17 cellular contexts compared by ENCODE assay signal in the genomic region with DNA sequence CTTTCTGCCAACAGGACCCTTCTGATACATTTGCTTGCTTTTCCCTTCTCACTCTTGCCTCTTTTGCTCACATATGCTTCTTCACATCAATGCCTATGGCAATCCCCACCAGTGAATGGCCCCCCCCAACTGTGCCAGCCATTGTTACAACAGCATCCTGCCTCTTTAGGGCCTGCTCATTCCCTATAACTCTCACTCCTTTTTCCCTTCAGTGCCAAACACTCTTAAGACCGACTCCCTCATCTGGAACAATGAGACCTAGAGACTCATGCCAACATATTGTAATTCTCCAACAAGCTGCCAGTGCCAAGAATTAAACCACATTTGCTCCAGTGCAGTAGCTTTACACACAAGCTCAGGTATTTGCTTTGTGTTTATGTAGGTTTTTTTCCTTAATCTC.
DNase-seq lines count a peak whose midpoint lies in the region; ATAC-seq, FAIRE-seq and TF ChIP-seq lines count a peak whose summit lies in the region.
"Had no signal": no experiment of that assay in that cellular context is flagged by ENCODE, and none has a peak within 500 bp of the region (broad histone marks: within the 10 kb centered on the region; RNA-seq: fewer than 3 reads in every experiment).

No MANE protein-coding gene starts in this region.

- H3K27ac Mint-ChIP-seq in GM23338 (peak overlapping the region; percentile 42; the same call in 1 of the 2 replicates), astrocyte (ENCODE audit: unreplicated experiment) (no peak overlapping the region)
- H3K27ac Mint-ChIP-seq in CD8-positive, alpha-beta T cell = no peak overlapping the region
- H3K27ac Mint-ChIP-seq: stimulated activated naive CD8-positive, alpha-beta T cell treated with anti-CD3 and anti-CD28 coated beads, Interleukin-15, amount 100 ng/mL, for 72 hours had no signal

- H4K20me1 ChIP-seq in GM23338 (replicated peaks; ENCODE audit: insufficient read depth) = no peaks in the 10 kb centered on the region
- no peaks in the 10 kb centered on the region for H4K20me1 ChIP-seq in astrocyte (ENCODE audit: insufficient read depth, low read length)

- no peak for FAIRE-seq in astrocyte (lab: Jason Lieb, UNC)
- FAIRE-seq: GM12892 had no signal

- H3K4me3 Mint-ChIP-seq in GM23338 (no peak overlapping the region), astrocyte (ENCODE audit: unreplicated experiment) (no peak overlapping the region)
- no peak overlapping the region for H3K4me3 Mint-ChIP-seq in CD8-positive, alpha-beta T cell
- H3K4me3 Mint-ChIP-seq: stimulated activated naive CD8-positive, alpha-beta T cell treated with anti-CD3 and anti-CD28 coated beads, Interleukin-15, amount 100 ng/mL, for 72 hours had no signal

- H3K27me3 Mint-ChIP-seq in GM23338 (ENCODE audit: insufficient read depth, low read depth, poor library complexity) = no peaks in the 10 kb centered on the region
- H3K27me3 Mint-ChIP-seq in astrocyte (ENCODE audit: low read depth, unreplicated experiment) = no peaks in the 10 kb centered on the region
- H3K27me3 Mint-ChIP-seq in CD8-positive, alpha-beta T cell (ENCODE audit: low read depth) = no peaks in the 10 kb centered on the region
- H3K27me3 Mint-ChIP-seq: stimulated activated naive CD8-positive, alpha-beta T cell treated with anti-CD3 and anti-CD28 coated beads, Interleukin-15, amount 100 ng/mL, for 72 hours had no signal

- H2AFZ ChIP-seq in GM23338 (no peak overlapping the region), astrocyte (ENCODE audit: low read depth, low read length) (no peak overlapping the region)
- H2AFZ ChIP-seq: PC-9 had no signal

- H3K9me3 Mint-ChIP-seq in GM23338 = no peaks in the 10 kb centered on the region
- H3K9me3 Mint-ChIP-seq in astrocyte (ENCODE audit: unreplicated experiment) = no peaks in the 10 kb centered on the region
- peaks cover 2% of the 10 kb centered on the region for H3K9me3 Mint-ChIP-seq in CD8-positive, alpha-beta T cell
- H3K9me3 Mint-ChIP-seq: stimulated activated naive CD8-positive, alpha-beta T cell treated with anti-CD3 and anti-CD28 coated beads, Interleukin-15, amount 100 ng/mL, for 72 hours had no signal

- CTCF ChIA-PET in RWPE1 (lab: Yijun Ruan, JAX) = no interaction called here
- CTCF ChIA-PET in CD8-positive, alpha-beta T cell (lab: Charles Lee) = no interaction called here

- no peak overlapping the region for H3K27ac ChIP-seq in GM23338 (ENCODE audit: low read depth)
- H3K27ac ChIP-seq in astrocyte (ENCODE audit: low read depth, low read length) = no peak overlapping the region
- H3K27ac ChIP-seq in RWPE1 = no peak overlapping the region
- no peak overlapping the region for H3K27ac ChIP-seq in CD8-positive, alpha-beta T cell (ENCODE audit: low read depth, low read length)
- H3K27ac ChIP-seq: coronary artery, epithelial cell of prostate, PC-9 had no signal

- no peaks in the 10 kb centered on the region for H3K36me3 Mint-ChIP-seq in GM23338 (ENCODE audit: low read depth)
- no peaks in the 10 kb centered on the region for H3K36me3 Mint-ChIP-seq in astrocyte (ENCODE audit: low read depth, unreplicated experiment)
- H3K36me3 Mint-ChIP-seq in CD8-positive, alpha-beta T cell = no peaks in the 10 kb centered on the region

- intact Hi-C loops in CD8-positive, alpha-beta T cell (cut with DNase I, micrococcal nuclease) = no loop called here

- H3K4me3 ChIP-seq in GM23338 (no peak overlapping the region), astrocyte (ENCODE audit: insufficient read depth, low read depth, low read length) (no peak overlapping the region)
- no peak overlapping the region for H3K4me3 ChIP-seq in CD8-positive, alpha-beta T cell (ENCODE audit: low read depth, low read length)
- H3K4me3 ChIP-seq: coronary artery, PC-9 had no signal

- no peaks in the 10 kb centered on the region for H3K9me3 ChIP-seq in astrocyte (ENCODE audit: insufficient read depth, low read depth, low read length)
- H3K9me3 ChIP-seq in CD8-positive, alpha-beta T cell (ENCODE audit: low read length) = no peaks in the 10 kb centered on the region

- H3K4me1 ChIP-seq in GM23338 (ENCODE audit: insufficient read depth) = peaks cover 39% of the 10 kb centered on the region
- no peaks in the 10 kb centered on the region for H3K4me1 ChIP-seq in astrocyte (ENCODE audit: insufficient read depth, low read length)
- no peaks in the 10 kb centered on the region for H3K4me1 ChIP-seq in CD8-positive, alpha-beta T cell (ENCODE audit: insufficient read depth, low read length)

- H3K27me3 ChIP-seq in GM23338 (ENCODE audit: insufficient read depth) (no peaks in the 10 kb centered on the region), astrocyte (ENCODE audit: insufficient read depth, low read length) (no peaks in the 10 kb centered on the region)
- H3K27me3 ChIP-seq in CD8-positive, alpha-beta T cell (ENCODE audit: insufficient read depth, low read length) = no peaks in the 10 kb centered on the region

- peak; percentile 80 for ATAC-seq in GM23338
- no peak for ATAC-seq in GM18498 (IDR thresholded peaks at IDR 0.05; ENCODE audit: unreplicated experiment)
- no peak for ATAC-seq in CD8-positive, alpha-beta T cell
- ATAC-seq: SK-N-SH treated with all-trans-retinoic acid at 6 μM for 48 hours; stimulated activated naive CD8-positive, alpha-beta T cell treated with anti-CD3 and anti-CD28 coated beads, Interleukin-15, amount 100 ng/mL, for 72 hours had no signal

- H3K36me3 ChIP-seq in GM23338 (ENCODE audit: insufficient read depth) (no peaks in the 10 kb centered on the region), astrocyte (ENCODE audit: insufficient read depth, low read length) (no peaks in the 10 kb centered on the region)
- H3K36me3 ChIP-seq in CD8-positive, alpha-beta T cell (ENCODE audit: insufficient read depth, low read length) = no peaks in the 10 kb centered on the region

- TF ChIP-seq CTCF in GM23338 (conservative IDR thresholded peaks at IDR 0.05; ENCODE audit: low read depth in 2 of 2) (no peak), astrocyte (IDR thresholded peaks at IDR 0.05; ENCODE audit: insufficient read depth, low read depth, low read length) (no peak), RWPE1 (conservative IDR thresholded peaks at IDR 0.05; ENCODE audit: low read depth) (no peak)
- TF ChIP-seq CTCF in CD8-positive, alpha-beta T cell (IDR thresholded peaks at IDR 0.05) = no peak

- no peaks in the 10 kb centered on the region for H3K9me2 ChIP-seq in GM23338 (ENCODE audit: insufficient read depth)

- H3K9ac ChIP-seq in astrocyte (ENCODE audit: low read length) = no peak overlapping the region

- 0 out of 2 replicates have a peak overlapping the region, but pooled peaks have one; percentile 16 for H3K4me2 ChIP-seq in GM23338
- H3K4me2 ChIP-seq in astrocyte (ENCODE audit: low read length) = no peak overlapping the region
- H3K4me2 ChIP-seq: PC-9 had no signal

- peak; percentile 60 for DNase-seq in GM23338 (ENCODE audit: low spot score)
- peak; percentile 50 for DNase-seq in NCI-H1694 (lab: John Stamatoyannopoulos, UW)
- DNase-seq in astrocyte (ENCODE audit: low read depth) = peak; percentile 55
- DNase-seq in iris pigment epithelial cell (ENCODE audit: low read depth) = peak; percentile 11
- no peak for DNase-seq in RWPE1 (ENCODE audit: low spot score)
- DNase-seq in activated CD4-positive, alpha-beta T cell treated with anti-CD3 and anti-CD28 coated beads for 48 hours = no peak
- no peak for DNase-seq in CD8-positive, alpha-beta T cell
- DNase-seq: Kasumi-1; NCI-H226; PC-9; posterior cingulate gyrus; stimulated activated naive CD8-positive, alpha-beta T cell treated with anti-CD3 and anti-CD28 coated beads, Interleukin-15, amount 100 ng/mL, for 72 hours had no signal

- no peaks in the 10 kb centered on the region for H3F3A ChIP-seq in GM23338 (replicated peaks; ENCODE audit: low read depth)

- no peaks in the 10 kb centered on the region for H3K79me2 ChIP-seq in GM23338 (replicated peaks; ENCODE audit: insufficient read depth)
- no peaks in the 10 kb centered on the region for H3K79me2 ChIP-seq in astrocyte (ENCODE audit: insufficient read depth, low read length)

- POLR2A ChIA-PET in RWPE1 (lab: Yijun Ruan, JAX; ENCODE audit: low non-redundant PET) = no interaction called here
- POLR2A ChIA-PET in CD8-positive, alpha-beta T cell (lab: Charles Lee) = no interaction called here

- peaks cover 54% of the 10 kb centered on the region for H3K4me1 Mint-ChIP-seq in GM23338
- H3K4me1 Mint-ChIP-seq in astrocyte (ENCODE audit: low read depth, unreplicated experiment) = peaks cover 12% of the 10 kb centered on the region
- H3K4me1 Mint-ChIP-seq in CD8-positive, alpha-beta T cell (ENCODE audit: low read depth) = no peaks in the 10 kb centered on the region
- H3K4me1 Mint-ChIP-seq: stimulated activated naive CD8-positive, alpha-beta T cell treated with anti-CD3 and anti-CD28 coated beads, Interleukin-15, amount 100 ng/mL, for 72 hours had no signal

TF ChIP-seq in GM23338, 12 proteins besides CTCF, POLR2A, EP300 and RAD21 (continues in another document):
- TF ChIP-seq, protein P1, sequence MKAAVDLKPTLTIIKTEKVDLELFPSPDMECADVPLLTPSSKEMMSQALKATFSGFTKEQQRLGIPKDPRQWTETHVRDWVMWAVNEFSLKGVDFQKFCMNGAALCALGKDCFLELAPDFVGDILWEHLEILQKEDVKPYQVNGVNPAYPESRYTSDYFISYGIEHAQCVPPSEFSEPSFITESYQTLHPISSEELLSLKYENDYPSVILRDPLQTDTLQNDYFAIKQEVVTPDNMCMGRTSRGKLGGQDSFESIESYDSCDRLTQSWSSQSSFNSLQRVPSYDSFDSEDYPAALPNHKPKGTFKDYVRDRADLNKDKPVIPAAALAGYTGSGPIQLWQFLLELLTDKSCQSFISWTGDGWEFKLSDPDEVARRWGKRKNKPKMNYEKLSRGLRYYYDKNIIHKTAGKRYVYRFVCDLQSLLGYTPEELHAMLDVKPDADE (IDR thresholded peaks at IDR 0.05) = no peak
- no peak for TF ChIP-seq STAT1 (IDR thresholded peaks at IDR 0.05; ENCODE audit: unreplicated experiment)

Comparison
In these comparisons a context has a peak if more than half of its experiments do, and no peak if none do; other contexts are left out.
1. DNase-seq: peak in GM23338 (single experiment), NCI-H1694 (single experiment), astrocyte (single experiment) and iris pigment epithelial cell (single experiment); none in RWPE1 (single experiment), activated CD4-positive, alpha-beta T cell treated with anti-CD3 and anti-CD28 coated beads for 48 hours (single experiment) and CD8-positive, alpha-beta T cell (0 of 7).